ENCODE assay signal across 1 cellular context in the genomic region with DNA sequence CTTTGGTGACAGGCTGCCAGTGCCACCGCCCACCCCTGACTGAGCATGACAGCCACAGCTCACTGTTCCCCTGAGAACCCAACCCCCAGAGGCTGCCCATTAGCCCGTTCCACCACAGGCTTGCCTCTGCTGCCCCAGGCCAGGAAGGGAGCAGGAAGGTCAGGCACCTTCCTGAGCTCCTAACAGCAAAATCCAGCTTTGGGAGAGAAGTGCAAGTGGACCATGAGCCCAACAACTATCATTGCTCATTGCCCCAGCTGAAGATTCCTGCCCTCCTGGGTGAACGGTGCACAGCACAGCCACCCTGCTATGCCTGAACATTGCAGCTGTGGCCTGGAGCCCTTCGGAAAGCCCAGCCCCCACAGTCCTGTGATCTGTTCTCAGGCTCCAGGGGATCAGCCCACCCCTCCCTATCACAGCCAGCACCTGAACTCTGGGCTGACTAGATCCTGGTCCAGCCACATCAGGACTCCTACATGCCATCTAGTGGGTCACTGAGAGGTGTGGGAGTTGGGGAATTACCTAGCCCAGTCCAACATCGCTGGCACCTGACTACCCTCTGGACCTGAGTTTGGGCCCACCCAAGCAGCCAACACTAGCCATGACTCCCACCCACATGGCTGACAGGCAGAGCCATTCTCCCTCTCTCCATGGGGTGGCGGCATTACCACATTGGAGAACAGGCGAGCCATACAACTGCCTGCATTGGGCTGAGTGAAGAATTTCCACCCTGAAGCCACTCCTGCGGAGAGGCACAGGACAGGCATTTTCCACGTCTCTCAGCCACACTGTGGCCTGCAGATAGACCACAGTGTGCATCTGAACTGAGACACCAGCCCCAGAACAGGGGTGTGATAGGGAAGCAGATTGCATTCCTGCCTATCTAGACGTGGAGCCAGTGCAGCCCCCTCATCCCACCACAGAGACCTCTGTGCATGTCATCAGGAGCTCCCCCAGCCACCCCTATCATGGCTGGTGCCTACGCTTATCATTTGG.
A peak's percentile ranks its signal among the peaks of the same experiment; 100 is the strongest.
TF ChIP-seq lines count a peak whose summit lies in the region.

No MANE protein-coding gene starts in this region.

TF ChIP-seq in HepG2, 621 proteins besides CTCF, POLR2A, EP300 and RAD21 (continued from another document and continues in another):
- TF ChIP-seq, protein P1, sequence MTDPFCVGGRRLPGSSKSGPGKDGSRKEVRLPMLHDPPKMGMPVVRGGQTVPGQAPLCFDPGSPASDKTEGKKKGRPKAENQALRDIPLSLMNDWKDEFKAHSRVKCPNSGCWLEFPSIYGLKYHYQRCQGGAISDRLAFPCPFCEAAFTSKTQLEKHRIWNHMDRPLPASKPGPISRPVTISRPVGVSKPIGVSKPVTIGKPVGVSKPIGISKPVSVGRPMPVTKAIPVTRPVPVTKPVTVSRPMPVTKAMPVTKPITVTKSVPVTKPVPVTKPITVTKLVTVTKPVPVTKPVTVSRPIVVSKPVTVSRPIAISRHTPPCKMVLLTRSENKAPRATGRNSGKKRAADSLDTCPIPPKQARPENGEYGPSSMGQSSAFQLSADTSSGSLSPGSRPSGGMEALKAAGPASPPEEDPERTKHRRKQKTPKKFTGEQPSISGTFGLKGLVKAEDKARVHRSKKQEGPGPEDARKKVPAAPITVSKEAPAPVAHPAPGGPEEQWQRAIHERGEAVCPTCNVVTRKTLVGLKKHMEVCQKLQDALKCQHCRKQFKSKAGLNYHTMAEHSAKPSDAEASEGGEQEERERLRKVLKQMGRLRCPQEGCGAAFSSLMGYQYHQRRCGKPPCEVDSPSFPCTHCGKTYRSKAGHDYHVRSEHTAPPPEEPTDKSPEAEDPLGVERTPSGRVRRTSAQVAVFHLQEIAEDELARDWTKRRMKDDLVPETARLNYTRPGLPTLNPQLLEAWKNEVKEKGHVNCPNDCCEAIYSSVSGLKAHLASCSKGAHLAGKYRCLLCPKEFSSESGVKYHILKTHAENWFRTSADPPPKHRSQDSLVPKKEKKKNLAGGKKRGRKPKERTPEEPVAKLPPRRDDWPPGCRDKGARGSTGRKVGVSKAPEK (CRISPR knock-in tag; IDR thresholded peaks at IDR 0.05; ENCODE audit: borderline replicate concordance): no peak
- TF ChIP-seq, protein P2, sequence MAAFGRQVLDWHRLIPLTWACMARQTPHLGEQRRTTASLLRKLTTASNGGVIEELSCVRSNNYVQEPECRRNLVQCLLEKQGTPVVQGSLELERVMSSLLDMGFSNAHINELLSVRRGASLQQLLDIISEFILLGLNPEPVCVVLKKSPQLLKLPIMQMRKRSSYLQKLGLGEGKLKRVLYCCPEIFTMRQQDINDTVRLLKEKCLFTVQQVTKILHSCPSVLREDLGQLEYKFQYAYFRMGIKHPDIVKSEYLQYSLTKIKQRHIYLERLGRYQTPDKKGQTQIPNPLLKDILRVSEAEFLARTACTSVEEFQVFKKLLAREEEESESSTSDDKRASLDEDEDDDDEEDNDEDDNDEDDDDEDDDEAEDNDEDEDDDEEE (CRISPR knock-in tag; IDR thresholded peaks at IDR 0.05): 0 out of 2 replicates have a peak, but pooled peaks have one; percentile 9
- TF ChIP-seq, protein P3, sequence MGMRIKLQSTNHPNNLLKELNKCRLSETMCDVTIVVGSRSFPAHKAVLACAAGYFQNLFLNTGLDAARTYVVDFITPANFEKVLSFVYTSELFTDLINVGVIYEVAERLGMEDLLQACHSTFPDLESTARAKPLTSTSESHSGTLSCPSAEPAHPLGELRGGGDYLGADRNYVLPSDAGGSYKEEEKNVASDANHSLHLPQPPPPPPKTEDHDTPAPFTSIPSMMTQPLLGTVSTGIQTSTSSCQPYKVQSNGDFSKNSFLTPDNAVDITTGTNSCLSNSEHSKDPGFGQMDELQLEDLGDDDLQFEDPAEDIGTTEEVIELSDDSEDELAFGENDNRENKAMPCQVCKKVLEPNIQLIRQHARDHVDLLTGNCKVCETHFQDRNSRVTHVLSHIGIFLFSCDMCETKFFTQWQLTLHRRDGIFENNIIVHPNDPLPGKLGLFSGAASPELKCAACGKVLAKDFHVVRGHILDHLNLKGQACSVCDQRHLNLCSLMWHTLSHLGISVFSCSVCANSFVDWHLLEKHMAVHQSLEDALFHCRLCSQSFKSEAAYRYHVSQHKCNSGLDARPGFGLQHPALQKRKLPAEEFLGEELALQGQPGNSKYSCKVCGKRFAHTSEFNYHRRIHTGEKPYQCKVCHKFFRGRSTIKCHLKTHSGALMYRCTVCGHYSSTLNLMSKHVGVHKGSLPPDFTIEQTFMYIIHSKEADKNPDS (CRISPR knock-in tag; IDR thresholded peaks at IDR 0.05): no peak
- TF ChIP-seq ZBTB38 (CRISPR knock-in tag; IDR thresholded peaks at IDR 0.05) (0 out of 2 replicates have a peak, but pooled peaks have one; percentile 27), HOXA7 (CRISPR knock-in tag; IDR thresholded peaks at IDR 0.05) (no peak), ZNF720 (CRISPR knock-in tag; IDR thresholded peaks at IDR 0.05) (no peak), HDAC2 (CRISPR knock-in tag; IDR thresholded peaks at IDR 0.05) (no peak), GATA4 (IDR thresholded peaks at IDR 0.05; ENCODE audit: borderline replicate concordance, low read depth) (no peak), PPARG (CRISPR knock-in tag; conservative IDR thresholded peaks at IDR 0.05) (no peak), DBP (CRISPR knock-in tag; IDR thresholded peaks at IDR 0.05; ENCODE audit: not compliant biosample characterization) (no peak), ZNF614 (CRISPR knock-in tag; IDR thresholded peaks at IDR 0.05; ENCODE audit: borderline replicate concordance) (peak; percentile 37; the same call in 1 of the 2 replicates), ZNF766 (CRISPR knock-in tag; IDR thresholded peaks at IDR 0.05; ENCODE audit: borderline replicate concordance) (no peak), KDM4B (CRISPR knock-in tag; IDR thresholded peaks at IDR 0.05) (peak; percentile 52; the same call in 1 of the 2 replicates), ZFP37 (CRISPR knock-in tag; IDR thresholded peaks at IDR 0.05; ENCODE audit: borderline replicate concordance) (0 out of 2 replicates have a peak, but pooled peaks have one; percentile 13), SAP130 (CRISPR knock-in tag; IDR thresholded peaks at IDR 0.05; ENCODE audit: low read depth) (peak; percentile 41), ZSCAN30 (CRISPR knock-in tag; IDR thresholded peaks at IDR 0.05) (no peak), ZNF282 (IDR thresholded peaks at IDR 0.05; ENCODE audit: partially characterized antibody) (no peak), ZBTB1 (CRISPR knock-in tag; IDR thresholded peaks at IDR 0.05; ENCODE audit: borderline replicate concordance) (no peak), ZNF530 (CRISPR knock-in tag; IDR thresholded peaks at IDR 0.05; ENCODE audit: low read depth) (no peak), ZNF713 (CRISPR knock-in tag; IDR thresholded peaks at IDR 0.05) (0 out of 2 replicates have a peak, but pooled peaks have one; percentile 18), SP4 (CRISPR knock-in tag; IDR thresholded peaks at IDR 0.05) (no peak), ZNF567 (CRISPR knock-in tag; IDR thresholded peaks at IDR 0.05; ENCODE audit: borderline replicate concordance) (no peak), ZHX1 (CRISPR knock-in tag; IDR thresholded peaks at IDR 0.05; ENCODE audit: low read depth) (no peak), ZNF674 (CRISPR knock-in tag; IDR thresholded peaks at IDR 0.05; ENCODE audit: low read depth) (no peak), ZNF605 (CRISPR knock-in tag; IDR thresholded peaks at IDR 0.05) (0 out of 2 replicates have a peak, but pooled peaks have one; percentile 38), ZNF850 (CRISPR knock-in tag; conservative IDR thresholded peaks at IDR 0.05) (no peak), ZC3H4 (CRISPR knock-in tag; IDR thresholded peaks at IDR 0.05; ENCODE audit: borderline replicate concordance) (no peak), KAT8 (CRISPR knock-in tag; IDR thresholded peaks at IDR 0.05) (no peak), NFYC (CRISPR knock-in tag; IDR thresholded peaks at IDR 0.05) (no peak), TEF (CRISPR knock-in tag; IDR thresholded peaks at IDR 0.05) (no peak), TP53 (CRISPR knock-in tag; conservative IDR thresholded peaks at IDR 0.05) (no peak), SP5 (CRISPR knock-in tag; IDR thresholded peaks at IDR 0.05; ENCODE audit: borderline replicate concordance, low read depth) (no peak), NR1H2 (CRISPR knock-in tag; IDR thresholded peaks at IDR 0.05; ENCODE audit: borderline replicate concordance, low read depth) (no peak)
- TF ChIP-seq, protein P4, sequence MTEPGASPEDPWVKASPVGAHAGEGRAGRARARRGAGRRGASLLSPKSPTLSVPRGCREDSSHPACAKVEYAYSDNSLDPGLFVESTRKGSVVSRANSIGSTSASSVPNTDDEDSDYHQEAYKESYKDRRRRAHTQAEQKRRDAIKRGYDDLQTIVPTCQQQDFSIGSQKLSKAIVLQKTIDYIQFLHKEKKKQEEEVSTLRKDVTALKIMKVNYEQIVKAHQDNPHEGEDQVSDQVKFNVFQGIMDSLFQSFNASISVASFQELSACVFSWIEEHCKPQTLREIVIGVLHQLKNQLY (CRISPR knock-in tag; IDR thresholded peaks at IDR 0.05): no peak
- TF ChIP-seq, protein P5, sequence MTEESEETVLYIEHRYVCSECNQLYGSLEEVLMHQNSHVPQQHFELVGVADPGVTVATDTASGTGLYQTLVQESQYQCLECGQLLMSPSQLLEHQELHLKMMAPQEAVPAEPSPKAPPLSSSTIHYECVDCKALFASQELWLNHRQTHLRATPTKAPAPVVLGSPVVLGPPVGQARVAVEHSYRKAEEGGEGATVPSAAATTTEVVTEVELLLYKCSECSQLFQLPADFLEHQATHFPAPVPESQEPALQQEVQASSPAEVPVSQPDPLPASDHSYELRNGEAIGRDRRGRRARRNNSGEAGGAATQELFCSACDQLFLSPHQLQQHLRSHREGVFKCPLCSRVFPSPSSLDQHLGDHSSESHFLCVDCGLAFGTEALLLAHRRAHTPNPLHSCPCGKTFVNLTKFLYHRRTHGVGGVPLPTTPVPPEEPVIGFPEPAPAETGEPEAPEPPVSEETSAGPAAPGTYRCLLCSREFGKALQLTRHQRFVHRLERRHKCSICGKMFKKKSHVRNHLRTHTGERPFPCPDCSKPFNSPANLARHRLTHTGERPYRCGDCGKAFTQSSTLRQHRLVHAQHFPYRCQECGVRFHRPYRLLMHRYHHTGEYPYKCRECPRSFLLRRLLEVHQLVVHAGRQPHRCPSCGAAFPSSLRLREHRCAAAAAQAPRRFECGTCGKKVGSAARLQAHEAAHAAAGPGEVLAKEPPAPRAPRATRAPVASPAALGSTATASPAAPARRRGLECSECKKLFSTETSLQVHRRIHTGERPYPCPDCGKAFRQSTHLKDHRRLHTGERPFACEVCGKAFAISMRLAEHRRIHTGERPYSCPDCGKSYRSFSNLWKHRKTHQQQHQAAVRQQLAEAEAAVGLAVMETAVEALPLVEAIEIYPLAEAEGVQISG (CRISPR knock-in tag; IDR thresholded peaks at IDR 0.05): peak; percentile 20; the same call in 1 of the 2 replicates
- TF ChIP-seq, protein P6, sequence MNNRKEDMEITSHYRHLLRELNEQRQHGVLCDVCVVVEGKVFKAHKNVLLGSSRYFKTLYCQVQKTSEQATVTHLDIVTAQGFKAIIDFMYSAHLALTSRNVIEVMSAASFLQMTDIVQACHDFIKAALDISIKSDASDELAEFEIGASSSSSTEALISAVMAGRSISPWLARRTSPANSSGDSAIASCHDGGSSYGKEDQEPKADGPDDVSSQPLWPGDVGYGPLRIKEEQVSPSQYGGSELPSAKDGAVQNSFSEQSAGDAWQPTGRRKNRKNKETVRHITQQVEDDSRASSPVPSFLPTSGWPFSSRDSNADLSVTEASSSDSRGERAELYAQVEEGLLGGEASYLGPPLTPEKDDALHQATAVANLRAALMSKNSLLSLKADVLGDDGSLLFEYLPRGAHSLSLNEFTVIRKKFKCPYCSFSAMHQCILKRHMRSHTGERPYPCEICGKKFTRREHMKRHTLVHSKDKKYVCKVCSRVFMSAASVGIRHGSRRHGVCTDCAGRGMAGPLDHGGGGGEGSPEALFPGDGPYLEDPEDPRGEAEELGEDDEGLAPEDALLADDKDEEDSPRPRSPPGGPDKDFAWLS (CRISPR knock-in tag; IDR thresholded peaks at IDR 0.05; ENCODE audit: borderline replicate concordance): no peak
